8 cellular contexts compared by ENCODE assay signal in genomic region chrX:68685722-68686683, GRCh38. TPM values are rescaled to one million over a fixed set of nuclear protein-coding genes. Genes with fewer than 3 reads are reported as not detected.
DNase-seq lines count a peak whose midpoint lies in the region; ATAC-seq and TF ChIP-seq lines count a peak whose summit lies in the region.

No MANE protein-coding gene starts in this region.

- peak in 1 of 2 donors; percentile 46 for TF ChIP-seq POLR2A in heart left ventricle (IDR thresholded peaks at IDR 0.05)
- TF ChIP-seq POLR2A in sigmoid colon (IDR thresholded peaks at IDR 0.05): no peak

- DNase-seq in AG08396 (ENCODE audit: low spot score) (peak; percentile 81), heart left ventricle (peak; percentile 54 to 77 (median 65)), sigmoid colon (peak; percentile 81), HK-2 (ENCODE audit: unreplicated experiment) (no peak)
- peak; percentile 39 for DNase-seq in activated CD8-positive, alpha-beta T cell treated with anti-CD3 and anti-CD28 coated beads for 36 hours

- no peak overlapping the region for H3K27ac Mint-ChIP-seq in activated CD8-positive, alpha-beta T cell treated with anti-CD3 and anti-CD28 coated beads for 36 hours

- 6 to 42% (median 19%) methylated on average over 30 to 49 of the region's 50 CpGs for WGBS in heart left ventricle, 4 donors
- WGBS in sigmoid colon, 2 donors: 9 to 17% methylated on average over 50 of the region's 50 CpGs

- POLR2A ChIA-PET in activated CD8-positive, alpha-beta T cell treated with anti-CD3 and anti-CD28 coated beads for 36 hours (lab: Charles Lee): no interaction called here

- CTCF ChIA-PET in activated CD8-positive, alpha-beta T cell treated with anti-CD3 and anti-CD28 coated beads for 36 hours (lab: Charles Lee): no interaction called here

- H3K9me3 ChIP-seq in heart left ventricle: no peaks in the 10 kb centered on the region
- H3K9me3 ChIP-seq in sigmoid colon: no peaks in the 10 kb centered on the region

- H3K4me1 Mint-ChIP-seq in activated CD8-positive, alpha-beta T cell treated with anti-CD3 and anti-CD28 coated beads for 36 hours (ENCODE audit: low read depth): peaks cover 20% of the 10 kb centered on the region

- H3K27ac ChIP-seq in heart left ventricle (peak overlapping the region; percentile 68 to 90 (median 86)), sigmoid colon (peak overlapping the region; percentile 47 to 78 (median 57))

- no peaks in the 10 kb centered on the region for H3K36me3 Mint-ChIP-seq in activated CD8-positive, alpha-beta T cell treated with anti-CD3 and anti-CD28 coated beads for 36 hours (ENCODE audit: low read depth)

- peaks cover 9% of the 10 kb centered on the region for H3K27me3 Mint-ChIP-seq in activated CD8-positive, alpha-beta T cell treated with anti-CD3 and anti-CD28 coated beads for 36 hours

- H3K36me3 ChIP-seq in heart left ventricle (no peaks in the 10 kb centered on the region), sigmoid colon (no peaks in the 10 kb centered on the region)

- peaks cover 0 to 15% (median 0%) of the 10 kb centered on the region in 9 donors for H3K27me3 ChIP-seq in heart left ventricle
- H3K27me3 ChIP-seq in sigmoid colon: peaks cover 0 to 8% (median 0%) of the 10 kb centered on the region in 3 donors

- peaks cover 0 to 63% (median 22%) of the 10 kb centered on the region in 12 donors for H3K4me1 ChIP-seq in heart left ventricle
- no peaks in the 10 kb centered on the region for H3K4me1 ChIP-seq in sigmoid colon

- H3K4me3 ChIP-seq in heart left ventricle (peak overlapping the region; percentile 20 to 61 (median 51)), sigmoid colon (peak overlapping the region; percentile 8 to 43 (median 29))

- no peaks in the 10 kb centered on the region for H3K9me3 Mint-ChIP-seq in activated CD8-positive, alpha-beta T cell treated with anti-CD3 and anti-CD28 coated beads for 36 hours

- H3K4me3 Mint-ChIP-seq in activated CD8-positive, alpha-beta T cell treated with anti-CD3 and anti-CD28 coated beads for 36 hours: peak overlapping the region; percentile 39

- peak; percentile 39 for ATAC-seq in HG02759 (IDR thresholded peaks at IDR 0.05; ENCODE audit: unreplicated experiment)
- peak; percentile 55 for ATAC-seq in activated CD8-positive, alpha-beta T cell treated with anti-CD3 and anti-CD28 coated beads for 36 hours
- peak in 3 of 4 donors; percentile 56 to 69 (median 68) for ATAC-seq in heart left ventricle
- ATAC-seq in HG02763 (IDR thresholded peaks at IDR 0.05; ENCODE audit: unreplicated experiment): no peak
- no peak for ATAC-seq in HG02571 (IDR thresholded peaks at IDR 0.05; ENCODE audit: unreplicated experiment)

- TF ChIP-seq EP300 in sigmoid colon (IDR thresholded peaks at IDR 0.05): no peak

- intact Hi-C loops in activated CD8-positive, alpha-beta T cell treated with anti-CD3 and anti-CD28 coated beads for 36 hours (cut with micrococcal nuclease): no loop called here
- intact Hi-C loops in heart left ventricle (cut with DNase I) (no loop called here), sigmoid colon (cut with DNase I) (no loop called here)

- no peak for TF ChIP-seq CTCF in activated CD8-positive, alpha-beta T cell treated with anti-CD3 and anti-CD28 coated beads for 36 hours (IDR thresholded peaks at IDR 0.05)
- TF ChIP-seq CTCF in heart left ventricle (IDR thresholded peaks at IDR 0.05): peak in 3 of 12 donors; percentile 13 to 32 (median 28)
- no peak for TF ChIP-seq CTCF in sigmoid colon (IDR thresholded peaks at IDR 0.05)

RNA-seq across cellular contexts. Expression of gene STARD8, which starts 38.5 kb away (rescaled TPM):
- under 1 TPM; 0.36 to 0.38 TPM for total RNA-seq in activated CD8-positive, alpha-beta T cell treated with anti-CD3 and anti-CD28 coated beads for 36 hours
- total RNA-seq in heart left ventricle: 10 to 100 TPM in 3 of 9 donors, 1 to 10 TPM in 6; 5.6 to 17.5 (median 7.1) TPM
- polyA plus RNA-seq in heart left ventricle: 1 to 10 TPM; 4.2 to 6.5 TPM
- total RNA-seq in sigmoid colon: 10 to 100 TPM in 1 of 4 donors, 1 to 10 TPM in 3; 5.3 to 10.7 (median 8.5) TPM
- 1 to 10 TPM in 2 of 3 donors, under 1 TPM in 1; 0.92 to 2.9 (median 2.4) TPM for polyA plus RNA-seq in sigmoid colon

Comparison
In these comparisons a context has a peak if more than half of its experiments do, and no peak if none do; other contexts are left out.
1. ATAC-seq: peak in HG02759 (single experiment), activated CD8-positive, alpha-beta T cell treated with anti-CD3 and anti-CD28 coated beads for 36 hours (single experiment) and heart left ventricle (3 of 4); none in HG02763 (single experiment) and HG02571 (single experiment).
2. RNA of gene STARD8, which starts 38.5 kb away (total RNA-seq): 5.3 to 10.7 TPM in sigmoid colon and 5.6 to 17.5 TPM in heart left ventricle; 0.36 to 0.38 TPM in activated CD8-positive, alpha-beta T cell treated with anti-CD3 and anti-CD28 coated beads for 36 hours; every median in the first group is over 4 times any median in the second.